ENCODE assay signal across 22 cellular contexts in genomic region chr2:146669735-146670134, GRCh38.
"Had no signal": no experiment of that assay in that cellular context is flagged by ENCODE, and none has a peak within 500 bp of the region (broad histone marks: within the 10 kb centered on the region; RNA-seq: fewer than 3 reads in every experiment).

No MANE protein-coding gene starts in this region.

- H3K9me3 ChIP-seq: SK-N-SH had no signal

- H3K27ac ChIP-seq: HL-60, RWPE1 had no signal

- H3K9ac ChIP-seq: SK-N-SH had no signal

- H3K4me2 ChIP-seq: SK-N-SH had no signal

- H3K36me3 Mint-ChIP-seq: T-cell had no signal

- DNase-seq: KBM-7, MV-4-11, NCI-H1048, NCI-H1105, NCI-H1417 treated with DMSO at 0.1 percent for 48 hours, NCI-H146, NCI-H1694 treated with DMSO at 0.1 percent for 48 hours, NCI-H1930, NCI-H2081, NCI-H2107, NCI-H226, NCI-H446, NCI-H510A, NCI-H524 treated with DMSO at 0.1 percent for 48 hours, NCI-H69, NCI-H774, SHP77, SK-N-SH, SW 1271, T-cell had no signal

- H3K4me1 Mint-ChIP-seq: T-cell had no signal

- H3K27ac Mint-ChIP-seq: T-cell had no signal

- ATAC-seq: T-cell had no signal

- H3K27me3 Mint-ChIP-seq: T-cell had no signal

- H3K4me3 Mint-ChIP-seq: T-cell had no signal
